In the genomic region with DNA sequence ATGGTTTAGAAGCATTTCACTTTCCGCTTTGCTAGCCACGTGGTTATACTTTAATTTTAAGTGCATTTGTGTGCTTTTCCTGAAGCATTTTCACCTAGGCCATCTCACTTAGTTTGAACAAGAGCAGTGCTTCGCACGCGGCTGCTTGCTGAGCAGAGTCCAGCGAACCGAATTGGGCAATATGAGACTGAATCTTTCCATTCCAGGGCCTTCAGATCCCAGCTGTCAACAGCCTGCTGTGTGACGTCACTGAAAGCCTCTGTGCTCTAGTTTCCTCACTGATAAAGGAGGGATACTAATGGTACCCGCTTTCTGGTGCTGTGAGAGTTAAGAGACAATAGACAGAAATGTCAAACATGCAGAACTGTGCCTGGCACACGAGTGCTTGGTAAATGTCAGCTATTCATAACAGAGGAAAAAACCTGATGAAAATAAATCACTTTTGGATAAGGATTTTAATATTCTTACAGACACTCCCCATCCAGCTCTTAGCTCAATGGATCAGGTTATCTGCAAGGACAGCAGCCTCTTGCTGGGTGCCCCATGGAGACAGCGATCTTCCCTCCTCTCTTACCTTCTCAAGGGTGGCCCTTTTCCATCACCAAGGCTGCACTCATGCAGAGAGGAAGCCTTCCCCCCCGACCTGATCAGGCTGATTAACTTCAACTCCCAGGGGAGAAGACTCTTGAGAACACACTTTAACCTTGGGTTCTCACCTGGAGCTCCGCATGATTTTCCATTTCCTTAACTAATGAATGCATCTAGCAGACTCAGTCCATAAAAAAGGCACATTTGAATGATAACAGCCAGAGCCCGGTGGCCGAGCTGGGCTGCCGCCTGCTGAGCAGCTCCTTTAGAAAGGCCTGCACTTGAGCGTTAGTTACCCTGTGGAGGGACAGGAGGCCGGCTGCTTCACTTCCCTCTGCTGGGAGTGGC, we compare ENCODE assay signal across 3 cellular contexts.
A peak's percentile ranks its signal among the peaks of the same experiment; 100 is the strongest.
TF ChIP-seq lines count a peak whose summit lies in the region.

No MANE protein-coding gene starts in this region.

TF ChIP-seq in SK-N-SH, 30 proteins besides CTCF, POLR2A, EP300 and RAD21 (continues in another document):
- no peak for TF ChIP-seq IRF3 (IDR thresholded peaks at IDR 0.05; ENCODE audit: low read depth, low read length)
- TF ChIP-seq ELF1 (IDR thresholded peaks at IDR 0.05) = no peak
- TF ChIP-seq CHD2 (IDR thresholded peaks at IDR 0.05; ENCODE audit: low read length, partially characterized antibody) = no peak
- TF ChIP-seq SMC3 (IDR thresholded peaks at IDR 0.05; ENCODE audit: low read depth, low read length) = no peak
- no peak for TF ChIP-seq EZH2phosphoT487 (IDR thresholded peaks at IDR 0.05; ENCODE audit: borderline replicate concordance, low read depth)
- TF ChIP-seq TAF1 (IDR thresholded peaks at IDR 0.05; ENCODE audit: borderline replicate concordance, low read depth, low read length) = no peak
- TF ChIP-seq MEF2A (IDR thresholded peaks at IDR 0.05; ENCODE audit: borderline replicate concordance, low read depth) = no peak
- no peak for TF ChIP-seq USF2 (IDR thresholded peaks at IDR 0.05; ENCODE audit: borderline replicate concordance, low read depth, low read length)
- TF ChIP-seq, protein P1, sequence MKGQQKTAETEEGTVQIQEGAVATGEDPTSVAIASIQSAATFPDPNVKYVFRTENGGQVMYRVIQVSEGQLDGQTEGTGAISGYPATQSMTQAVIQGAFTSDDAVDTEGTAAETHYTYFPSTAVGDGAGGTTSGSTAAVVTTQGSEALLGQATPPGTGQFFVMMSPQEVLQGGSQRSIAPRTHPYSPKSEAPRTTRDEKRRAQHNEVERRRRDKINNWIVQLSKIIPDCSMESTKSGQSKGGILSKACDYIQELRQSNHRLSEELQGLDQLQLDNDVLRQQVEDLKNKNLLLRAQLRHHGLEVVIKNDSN (IDR thresholded peaks at IDR 0.05; ENCODE audit: borderline replicate concordance, low read depth) = no peak
- TF ChIP-seq NRF1 (IDR thresholded peaks at IDR 0.05; ENCODE audit: low read depth, low read length) = no peak
- no peak for TF ChIP-seq FOXM1 (IDR thresholded peaks at IDR 0.05; ENCODE audit: low read depth)
- no peak for TF ChIP-seq GATA2 (CRISPR knock-in tag; IDR thresholded peaks at IDR 0.05)
- no peak for TF ChIP-seq YY1 (IDR thresholded peaks at IDR 0.05; ENCODE audit: low read depth)

TF ChIP-seq in SK-N-SH treated with all-trans-retinoic acid at 6 μM for 48 hours, 23 proteins besides CTCF, POLR2A, EP300 and RAD21:
- TF ChIP-seq ISL1 (CRISPR knock-in tag; IDR thresholded peaks at IDR 0.05) (no peak), PATZ1 (CRISPR knock-in tag; IDR thresholded peaks at IDR 0.05; ENCODE audit: borderline replicate concordance) (no peak), CREB5 (CRISPR knock-in tag; IDR thresholded peaks at IDR 0.05; ENCODE audit: low read depth) (no peak), ESRRG (CRISPR knock-in tag; IDR thresholded peaks at IDR 0.05) (no peak), BACH2 (CRISPR knock-in tag; IDR thresholded peaks at IDR 0.05; ENCODE audit: borderline replicate concordance) (no peak), OSR1 (CRISPR knock-in tag; IDR thresholded peaks at IDR 0.05) (no peak), TCF4 (CRISPR knock-in tag; IDR thresholded peaks at IDR 0.05; ENCODE audit: borderline replicate concordance) (no peak), CSRNP3 (CRISPR knock-in tag; IDR thresholded peaks at IDR 0.05) (no peak), ZC3H10 (CRISPR knock-in tag; IDR thresholded peaks at IDR 0.05) (no peak), ZNF70 (CRISPR knock-in tag; IDR thresholded peaks at IDR 0.05) (no peak), ZNF8 (CRISPR knock-in tag; IDR thresholded peaks at IDR 0.05) (no peak), GLIS3 (CRISPR knock-in tag; IDR thresholded peaks at IDR 0.05) (no peak), SNAI2 (CRISPR knock-in tag; IDR thresholded peaks at IDR 0.05) (no peak), RARB (CRISPR knock-in tag; IDR thresholded peaks at IDR 0.05) (no peak)
- TF ChIP-seq, protein P2, sequence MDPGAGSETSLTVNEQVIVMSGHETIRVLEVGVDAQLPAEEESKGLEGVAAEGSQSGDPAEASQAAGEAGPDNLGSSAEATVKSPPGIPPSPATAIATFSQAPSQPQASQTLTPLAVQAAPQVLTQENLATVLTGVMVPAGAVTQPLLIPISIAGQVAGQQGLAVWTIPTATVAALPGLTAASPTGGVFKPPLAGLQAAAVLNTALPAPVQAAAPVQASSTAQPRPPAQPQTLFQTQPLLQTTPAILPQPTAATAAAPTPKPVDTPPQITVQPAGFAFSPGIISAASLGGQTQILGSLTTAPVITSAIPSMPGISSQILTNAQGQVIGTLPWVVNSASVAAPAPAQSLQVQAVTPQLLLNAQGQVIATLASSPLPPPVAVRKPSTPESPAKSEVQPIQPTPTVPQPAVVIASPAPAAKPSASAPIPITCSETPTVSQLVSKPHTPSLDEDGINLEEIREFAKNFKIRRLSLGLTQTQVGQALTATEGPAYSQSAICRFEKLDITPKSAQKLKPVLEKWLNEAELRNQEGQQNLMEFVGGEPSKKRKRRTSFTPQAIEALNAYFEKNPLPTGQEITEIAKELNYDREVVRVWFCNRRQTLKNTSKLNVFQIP (CRISPR knock-in tag; IDR thresholded peaks at IDR 0.05; ENCODE audit: borderline replicate concordance, low read depth) = no peak

TF ChIP-seq in H1, 55 proteins besides CTCF, POLR2A, EP300 and RAD21:
- TF ChIP-seq HDAC2 (IDR thresholded peaks at IDR 0.05; ENCODE audit: borderline replicate concordance in 1 of 2, low read depth in 2 of 2, low read length in 2 of 2) (peak in 1 of 2 experiments; percentile 84; a peak in 2 of 4 replicates), BACH1 (IDR thresholded peaks at IDR 0.05; ENCODE audit: low read length) (0 out of 2 replicates have a peak, but pooled peaks have one; percentile 22), RXRA (IDR thresholded peaks at IDR 0.05; ENCODE audit: insufficient read depth, low read depth, low read length) (0 out of 2 replicates have a peak, but pooled peaks have one; percentile 26), YY1 (IDR thresholded peaks at IDR 0.05; ENCODE audit: low read depth, low read length) (no peak), KDM1A (IDR thresholded peaks at IDR 0.05; ENCODE audit: borderline replicate concordance, low read length) (no peak), SUZ12 (IDR thresholded peaks at IDR 0.05; ENCODE audit: low read length) (no peak), CEBPB (IDR thresholded peaks at IDR 0.05; ENCODE audit: low read depth, low read length) (peak; percentile 45), SIN3A (conservative IDR thresholded peaks at IDR 0.05 in 1 of 2, IDR thresholded peaks at IDR 0.05 in 1 of 2; ENCODE audit: low read depth in 1 of 2, low read length in 2 of 2) (peak; percentile 9 to 73; a peak in 2 of 4 replicates), TBP (IDR thresholded peaks at IDR 0.05; ENCODE audit: low read depth, low read length) (peak; percentile 30; the same call in 1 of the 2 replicates), SIX5 (IDR thresholded peaks at IDR 0.05; ENCODE audit: low read depth, low read length) (no peak), SAP30 (IDR thresholded peaks at IDR 0.05; ENCODE audit: insufficient read depth, insufficient replicate concordance, low read length) (peak; percentile 22), GABPA (IDR thresholded peaks at IDR 0.05; ENCODE audit: borderline replicate concordance, insufficient read depth, low read length) (no peak), E2F6 (IDR thresholded peaks at IDR 0.05) (no peak), KDM5A (IDR thresholded peaks at IDR 0.05; ENCODE audit: low read length) (no peak), CTBP2 (IDR thresholded peaks at IDR 0.05; ENCODE audit: borderline replicate concordance, insufficient read depth, insufficient read length, low read length) (no peak), TEAD4 (IDR thresholded peaks at IDR 0.05; ENCODE audit: low read depth, low read length) (no peak), TAF1 (IDR thresholded peaks at IDR 0.05; ENCODE audit: low read depth, low read length) (peak; percentile 54; the same call in 1 of the 2 replicates), RBBP5 (IDR thresholded peaks at IDR 0.05; ENCODE audit: borderline replicate concordance, low read depth, low read length) (no peak), HDAC6 (IDR thresholded peaks at IDR 0.05; ENCODE audit: low read depth, low read length) (no peak), CREB1 (IDR thresholded peaks at IDR 0.05) (peak; percentile 43; the same call in 1 of the 2 replicates), NANOG (IDR thresholded peaks at IDR 0.05; ENCODE audit: insufficient read depth, low read depth, low read length, poor library complexity, severe bottlenecking) (peak; percentile 57), POU5F1 (IDR thresholded peaks at IDR 0.05; ENCODE audit: low read depth, low read length) (peak; percentile 68; the same call in 1 of the 2 replicates), CHD2 (IDR thresholded peaks at IDR 0.05; ENCODE audit: low read length) (no peak), ASH2L (IDR thresholded peaks at IDR 0.05; ENCODE audit: low read length) (peak; percentile 66)
- TF ChIP-seq, protein P3, sequence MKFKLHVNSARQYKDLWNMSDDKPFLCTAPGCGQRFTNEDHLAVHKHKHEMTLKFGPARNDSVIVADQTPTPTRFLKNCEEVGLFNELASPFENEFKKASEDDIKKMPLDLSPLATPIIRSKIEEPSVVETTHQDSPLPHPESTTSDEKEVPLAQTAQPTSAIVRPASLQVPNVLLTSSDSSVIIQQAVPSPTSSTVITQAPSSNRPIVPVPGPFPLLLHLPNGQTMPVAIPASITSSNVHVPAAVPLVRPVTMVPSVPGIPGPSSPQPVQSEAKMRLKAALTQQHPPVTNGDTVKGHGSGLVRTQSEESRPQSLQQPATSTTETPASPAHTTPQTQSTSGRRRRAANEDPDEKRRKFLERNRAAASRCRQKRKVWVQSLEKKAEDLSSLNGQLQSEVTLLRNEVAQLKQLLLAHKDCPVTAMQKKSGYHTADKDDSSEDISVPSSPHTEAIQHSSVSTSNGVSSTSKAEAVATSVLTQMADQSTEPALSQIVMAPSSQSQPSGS (IDR thresholded peaks at IDR 0.05; ENCODE audit: low read length) = peak; percentile 80; the same call in 1 of the 2 replicates
